In genomic region chr9:114120192-114121014, GRCh38 we compare ENCODE assay signal across 22 cellular contexts. TPM values are rescaled to one million over a fixed set of nuclear protein-coding genes. Genes with fewer than 3 reads are reported as not detected.
"Had no signal": no experiment of that assay in that cellular context is flagged by ENCODE, and none has a peak within 500 bp of the region (broad histone marks: within the 10 kb centered on the region; RNA-seq: fewer than 3 reads in every experiment).

No MANE protein-coding gene starts in this region.

- H3K27me3 ChIP-seq: testis, upper lobe of left lung had no signal

- H3K36me3 ChIP-seq: left lung, upper lobe of left lung had no signal

- H3K9me3 Mint-ChIP-seq: neural crest cell had no signal

- H3K9me3 ChIP-seq: left lung, psoas muscle, testis, upper lobe of left lung had no signal

- H3K27ac ChIP-seq: psoas muscle, upper lobe of left lung had no signal

- H3K4me3 ChIP-seq: left lung, psoas muscle, testis, upper lobe of left lung had no signal

- DNase-seq: activated CD4-positive, alpha-beta T cell treated with anti-CD3 and anti-CD28 coated beads, Interleukin-2, amount 50 U/mL, for 4 hours; dermis blood vessel endothelial cell; effector memory CD4-positive, alpha-beta T cell; foreskin fibroblast; hippocampal formation; left lung; mammary epithelial cell; naive B cell; psoas muscle; right cardiac atrium; stimulated activated CD4-positive, alpha-beta T cell treated with anti-CD3 and anti-CD28 coated beads, Interleukin-4, amount 100 ng/mL, for 4 hours; SW 1271; T-helper 2 cell; testis; upper lobe of left lung had no signal

- H3K4me1 ChIP-seq: psoas muscle had no signal

- H3K36me3 Mint-ChIP-seq: activated naive CD8-positive, alpha-beta T cell; naive B cell; stimulated activated memory B cell treated with anti-CD40 and anti-IgM and Interleukin-4, amounts not matched to agents 10 μg/mL and 1 μg/mL and 100 μg/mL, for 72 hours had no signal

- H3K27ac Mint-ChIP-seq: activated naive CD8-positive, alpha-beta T cell; stimulated activated memory B cell treated with anti-CD40 and anti-IgM and Interleukin-4, amounts not matched to agents 10 μg/mL and 1 μg/mL and 100 μg/mL, for 72 hours had no signal

- H3K4me1 Mint-ChIP-seq: naive B cell; stimulated activated memory B cell treated with anti-CD40 and anti-IgM and Interleukin-4, amounts not matched to agents 10 μg/mL and 1 μg/mL and 100 μg/mL, for 72 hours had no signal

- H3K4me3 Mint-ChIP-seq: activated naive CD8-positive, alpha-beta T cell; neural crest cell; stimulated activated memory B cell treated with anti-CD40 and anti-IgM and Interleukin-4, amounts not matched to agents 10 μg/mL and 1 μg/mL and 100 μg/mL, for 72 hours had no signal

- ATAC-seq: left lung; psoas muscle; right cardiac atrium; stimulated activated memory B cell treated with anti-CD40 and anti-IgM and Interleukin-4, amounts not matched to agents 10 μg/mL and 1 μg/mL and 100 μg/mL, for 72 hours had no signal

RNA-seq across cellular contexts. Expression of gene KIF12, which starts 21.3 kb away (rescaled TPM):
- total RNA-seq: neural crest cell had no signal

RNA-seq across cellular contexts. Expression of gene AMBP, which starts 42.3 kb away (rescaled TPM):
- total RNA-seq: chondrocyte, glomerular endothelial cell, mammary epithelial cell, omental fat pad had no signal
- polyA plus RNA-seq: keratinocyte, mammary epithelial cell, psoas muscle had no signal
